In genomic region chr20:25280051-25280573, GRCh38 we compare ENCODE assay signal across 12 cellular contexts. TPM values are rescaled to one million over a fixed set of nuclear protein-coding genes. Genes with fewer than 3 reads are reported as not detected.
A peak's percentile ranks its signal among the peaks of the same experiment; 100 is the strongest.
DNase-seq lines count a peak whose midpoint lies in the region; ATAC-seq and TF ChIP-seq lines count a peak whose summit lies in the region.
"Had no signal": no experiment of that assay in that cellular context is flagged by ENCODE, and none has a peak within 500 bp of the region (broad histone marks: within the 10 kb centered on the region; RNA-seq: fewer than 3 reads in every experiment).

No MANE protein-coding gene starts in this region.

- BruUV-seq in IMR-90 (replicated peaks; lab: Mats Ljungman, UMichigan) = no TSS peak

- TF ChIP-seq CTCF in IMR-90 (conservative IDR thresholded peaks at IDR 0.05; ENCODE audit: low read depth, low read length) (no peak), brain microvascular endothelial cell (IDR thresholded peaks at IDR 0.05; ENCODE audit: low read depth, low read length, missing control alignments) (no peak)

- peaks cover 0 to 11% of the 10 kb centered on the region in 2 experiments; a peak in 1 of 4 replicates for H3K79me1 ChIP-seq in IMR-90 (ENCODE audit: low read depth in 1 of 2, low read length in 2 of 2)

- ATAC-seq in IMR-90 (ENCODE audit: low read depth) (no peak), Right ventricle myocardium superior (ENCODE audit: poor library complexity) (no peak)
- ATAC-seq: activated CD4-positive, alpha-beta T cell treated with anti-CD3 and anti-CD28 coated beads for 36 hours had no signal

- TF ChIP-seq POLR2A in IMR-90 (IDR thresholded peaks at IDR 0.05; ENCODE audit: low read depth, low read length) = no peak

- no peak overlapping the region for H2BK20ac ChIP-seq in IMR-90 (ENCODE audit: low read depth, low read length)

- peaks cover 74% of the 10 kb centered on the region for H3K36me3 ChIP-seq in IMR-90 (ENCODE audit: control insufficient read depth, insufficient read depth, low read length)
- peaks cover 61% of the 10 kb centered on the region for H3K36me3 ChIP-seq in rectal smooth muscle tissue (ENCODE audit: control insufficient read depth, insufficient read depth, low read length)
- peaks cover 94% of the 10 kb centered on the region for H3K36me3 ChIP-seq in brain microvascular endothelial cell (replicated peaks)

- H3K4ac ChIP-seq in IMR-90 (ENCODE audit: low read depth, low read length) = no peak overlapping the region

- H4K5ac ChIP-seq in IMR-90 (ENCODE audit: low read depth, low read length) = no peak overlapping the region

- no peaks in the 10 kb centered on the region for H3K27me3 ChIP-seq in IMR-90 (ENCODE audit: control insufficient read depth, insufficient read depth, low read length)
- H3K27me3 ChIP-seq in rectal smooth muscle tissue (ENCODE audit: control insufficient read depth, insufficient read depth, low read length) = no peaks in the 10 kb centered on the region
- H3K27me3 ChIP-seq in brain microvascular endothelial cell (replicated peaks) = no peaks in the 10 kb centered on the region
- H3K27me3 ChIP-seq: MG63, SJCRH30 had no signal

- POLR2A ChIA-PET in IMR-90 (lab: Charles Lee; ENCODE audit: unreplicated experiment) = no interaction called here

- DNase-seq in IMR-90 = no peak
- peak; percentile 90 for DNase-seq in NCI-H510A treated with DMSO at 0.1 percent for 48 hours (lab: John Stamatoyannopoulos, UW)
- DNase-seq in Right ventricle myocardium superior = peak; percentile 52
- no peak for DNase-seq in cortex of kidney (lab: John Stamatoyannopoulos, UW)
- no peak for DNase-seq in NOMO-1 (lab: John Stamatoyannopoulos, UW; ENCODE audit: unreplicated experiment in 2 of 2)
- no peak for DNase-seq in brain microvascular endothelial cell
- DNase-seq in NOMO-1 treated with dmso at 0.1 percent for 144 hours (lab: John Stamatoyannopoulos, UW; ENCODE audit: unreplicated experiment) = no peak
- DNase-seq: GOT3, MG63, SJCRH30 had no signal

- H3K4me2 ChIP-seq in IMR-90 (ENCODE audit: low read depth, low read length) = no peak overlapping the region

- CTCF ChIA-PET in IMR-90 (lab: Yijun Ruan, JAX) = no interaction called here

- in situ Hi-C loops in IMR-90 (cut with MboI; ENCODE audit: low sequenced_read_pairs) = no loop called here
- in situ Hi-C loops in brain microvascular endothelial cell (cut with HindIII; ENCODE audit: low pct_ligation_motif_present, low sequenced_read_pairs) = no loop called here

- H3K56ac ChIP-seq in IMR-90 (ENCODE audit: extremely low read depth, insufficient read depth, low read length) = no peak overlapping the region

- peaks cover 3% of the 10 kb centered on the region; the same call in 1 of the 2 replicates for H3K9me1 ChIP-seq in IMR-90 (ENCODE audit: insufficient read depth, low read length)

- TF ChIP-seq RAD21 in IMR-90 (IDR thresholded peaks at IDR 0.05; ENCODE audit: low read length) = no peak

- peaks cover 3% of the 10 kb centered on the region; the same call in 1 of the 2 replicates for H4K20me1 ChIP-seq in IMR-90 (ENCODE audit: insufficient read depth, low read length)

- peak overlapping the region; percentile 32 for H2AK9ac ChIP-seq in IMR-90 (replicated peaks; ENCODE audit: low read depth, low read length, poor library complexity)

- no peak overlapping the region for H3K14ac ChIP-seq in IMR-90 (replicated peaks; ENCODE audit: low read depth, low read length)

- WGBS in IMR-90 (ENCODE audit: extremely low coverage in 2 of 2, insufficient read length in 1 of 2), 2 experiments = 90% methylated on average over 10 of the region's 15 CpGs; no CpG with 5 or more reads in 1 of the 2 experiments

- intact Hi-C loops in IMR-90 (cut with micrococcal nuclease) (no loop called here), Right ventricle myocardium superior (cut with DNase I) (no loop called here)

- H2BK5ac ChIP-seq in IMR-90 (ENCODE audit: low read depth, low read length, poor library complexity, severe bottlenecking) = no peak overlapping the region

- H3K9ac ChIP-seq in IMR-90 (ENCODE audit: low read depth, low read length) (no peak overlapping the region), rectal smooth muscle tissue (ENCODE audit: low read length) (no peak overlapping the region)

- H3K4me3 ChIP-seq in IMR-90 (ENCODE audit: insufficient read depth, low read depth, low read length) (no peak overlapping the region), rectal smooth muscle tissue (ENCODE audit: low read length) (no peak overlapping the region), brain microvascular endothelial cell (ENCODE audit: low read depth, low read length) (no peak overlapping the region)
- H3K4me3 ChIP-seq: MG63, SJCRH30 had no signal

- H2AK5ac ChIP-seq in IMR-90 (ENCODE audit: low read depth, low read length) = no peak overlapping the region

- peak overlapping the region; percentile 14 for H2AFZ ChIP-seq in IMR-90 (replicated peaks; ENCODE audit: low read length, poor library complexity)

- H3K18ac ChIP-seq in IMR-90 (ENCODE audit: low read depth, low read length) = no peak overlapping the region

- H2BK15ac ChIP-seq in IMR-90 (ENCODE audit: low read depth, low read length) = no peak overlapping the region

- H4K91ac ChIP-seq in IMR-90 (ENCODE audit: insufficient read depth, low read depth, low read length) = no peak overlapping the region

- no peak overlapping the region for H2BK120ac ChIP-seq in IMR-90 (ENCODE audit: low read depth, low read length)

- H3K23ac ChIP-seq in IMR-90 (ENCODE audit: low read depth, low read length) = no peak overlapping the region

- H3K4me1 ChIP-seq in IMR-90 (ENCODE audit: control insufficient read depth, insufficient read depth, low read length) = no peaks in the 10 kb centered on the region
- H3K4me1 ChIP-seq in rectal smooth muscle tissue (ENCODE audit: control insufficient read depth, insufficient read depth, low read length) = no peaks in the 10 kb centered on the region

- no peaks in the 10 kb centered on the region for H3K9me3 ChIP-seq in IMR-90 (ENCODE audit: control insufficient read depth, insufficient read depth, low read length)
- H3K9me3 ChIP-seq: MG63, SJCRH30 had no signal

- H3K27ac ChIP-seq in IMR-90 (ENCODE audit: insufficient read depth, low read length) (no peak overlapping the region), rectal smooth muscle tissue (ENCODE audit: low read depth, low read length) (peak overlapping the region; percentile 70), brain microvascular endothelial cell (no peak overlapping the region)
- H3K27ac ChIP-seq: SJCRH30 had no signal

- no peak overlapping the region for H4K8ac ChIP-seq in IMR-90 (ENCODE audit: low read depth in 2 of 2, low read length in 2 of 2)

- dilution Hi-C loops in IMR-90 (cut with HindIII; ENCODE audit: low sequenced_read_pairs, unreplicated experiment) = no loop called here

TF ChIP-seq in IMR-90, 13 proteins besides CTCF, POLR2A, EP300 and RAD21:
- TF ChIP-seq SMC3 (IDR thresholded peaks at IDR 0.05; ENCODE audit: low read depth, low read length) = no peak
- TF ChIP-seq MXI1 (IDR thresholded peaks at IDR 0.05; ENCODE audit: borderline replicate concordance, low read depth, low read length) = no peak
- TF ChIP-seq ELK1 (IDR thresholded peaks at IDR 0.05; ENCODE audit: borderline replicate concordance, low read depth, low read length) = no peak
- TF ChIP-seq RCOR1 (IDR thresholded peaks at IDR 0.05; ENCODE audit: insufficient replicate concordance, low read length) = no peak
- no peak for TF ChIP-seq MAZ (IDR thresholded peaks at IDR 0.05; ENCODE audit: borderline replicate concordance, low read depth, low read length)

RNA-seq across cellular contexts. Expression of gene PYGB, which starts 32.2 kb away (rescaled TPM):
- total RNA-seq in IMR-90 (2012; rRNA removed) = 72.4 and 81.4 TPM in 2 replicates
- 83.1 TPM in 2 replicates for polyA plus RNA-seq in IMR-90 (2012; rRNA removed)
- polyA plus RNA-seq in IMR-90 (2012; cell fraction: cytosol; rRNA removed) = 62.2 and 67.4 TPM in 2 replicates
- polyA plus RNA-seq in IMR-90 (2012; cell fraction: nucleus; rRNA removed; ENCODE audit: low replicate concordance) = 106 and 206 TPM in 2 replicates
- total RNA-seq in Right ventricle myocardium superior = 170 TPM

Comparison
In these comparisons a context has a peak if more than half of its experiments do, and no peak if none do; other contexts are left out.
1. DNase-seq: peak in NCI-H510A treated with DMSO at 0.1 percent for 48 hours (single experiment) and Right ventricle myocardium superior (single experiment); none in IMR-90 (single experiment), cortex of kidney (single experiment), NOMO-1 (0 of 2), brain microvascular endothelial cell (single experiment) and NOMO-1 treated with dmso at 0.1 percent for 144 hours (single experiment).